ENCODE assay signal across 17 cellular contexts in genomic region chr1:39151267-39151666, GRCh38.
"Had no signal": no experiment of that assay in that cellular context is flagged by ENCODE, and none has a peak within 500 bp of the region (broad histone marks: within the 10 kb centered on the region; RNA-seq: fewer than 3 reads in every experiment).

No MANE protein-coding gene starts in this region.

- H3K27ac ChIP-seq: esophagus squamous epithelium, suprapubic skin had no signal

- DNase-seq: activated CD4-positive, alpha-beta T cell treated with anti-CD3 and anti-CD28 coated beads, Interleukin-2, amount 50 U/mL, for 1 hour; activated naive CD4-positive, alpha-beta T cell treated with anti-CD3 and anti-CD28 coated beads, Interleukin-2, amount 50 U/mL, for 16 hours; activated T-cell treated with anti-CD3 and anti-CD28 coated beads for 4 hours; amygdala; cerebellar nuclear complex; esophagus squamous epithelium; foreskin fibroblast; immature natural killer cell; left cardiac atrium; mesenchymal stem cell; sigmoid colon; stimulated activated CD4-positive, alpha-beta T cell treated with anti-CD3 and anti-CD28 coated beads, Interleukin-12 subunit alpha, Interleukin-12 subunit beta, amount 100 ng/mL, for 4 hours; stimulated activated naive CD4-positive, alpha-beta T cell had no signal

- H3K27me3 Mint-ChIP-seq: activated T-helper 17 cell treated with anti-CD3 and anti-CD28 coated beads, Interleukin-2, amount 50 U/mL, for 72 hours had no signal

- H3K9me3 ChIP-seq: esophagus squamous epithelium, sigmoid colon, suprapubic skin had no signal

- H3K4me3 Mint-ChIP-seq: activated T-helper 17 cell treated with anti-CD3 and anti-CD28 coated beads, Interleukin-2, amount 50 U/mL, for 72 hours; immature natural killer cell; natural killer cell treated with Interleukin-12 subunit alpha and Interleukin-12 subunit beta and Interleukin-15 and Interleukin-18, amount 100 ng/mL, for 72 hours; T-helper 1 cell treated with Interleukin-12 subunit alpha and Interleukin-12 subunit beta and Interleukin-4 antibody, amounts not matched to agents 30 μg/mL and 1 μg/mL, for 36 hours had no signal

- ATAC-seq: activated T-helper 17 cell treated with anti-CD3 and anti-CD28 coated beads, Interleukin-2, amount 50 U/mL, for 72 hours; left cardiac atrium; natural killer cell treated with Interleukin-12 subunit alpha and Interleukin-12 subunit beta and Interleukin-15 and Interleukin-18, amount 100 ng/mL, for 72 hours had no signal

- H3K36me3 ChIP-seq: esophagus squamous epithelium, sigmoid colon, suprapubic skin had no signal

- H3K9me3 Mint-ChIP-seq: activated T-helper 17 cell treated with anti-CD3 and anti-CD28 coated beads, Interleukin-2, amount 50 U/mL, for 72 hours; immature natural killer cell; natural killer cell treated with Interleukin-12 subunit alpha and Interleukin-12 subunit beta and Interleukin-15 and Interleukin-18, amount 100 ng/mL, for 72 hours; T-helper 1 cell treated with Interleukin-12 subunit alpha and Interleukin-12 subunit beta and Interleukin-4 antibody, amounts not matched to agents 30 μg/mL and 1 μg/mL, for 36 hours had no signal

- H3K27ac Mint-ChIP-seq: activated T-helper 17 cell treated with anti-CD3 and anti-CD28 coated beads, Interleukin-2, amount 50 U/mL, for 72 hours; immature natural killer cell; natural killer cell treated with Interleukin-12 subunit alpha and Interleukin-12 subunit beta and Interleukin-15 and Interleukin-18, amount 100 ng/mL, for 72 hours; T-helper 1 cell treated with Interleukin-12 subunit alpha and Interleukin-12 subunit beta and Interleukin-4 antibody, amounts not matched to agents 30 μg/mL and 1 μg/mL, for 36 hours had no signal

- H3K36me3 Mint-ChIP-seq: immature natural killer cell; natural killer cell treated with Interleukin-12 subunit alpha and Interleukin-12 subunit beta and Interleukin-15 and Interleukin-18, amount 100 ng/mL, for 72 hours had no signal

- H3K27me3 ChIP-seq: esophagus squamous epithelium, sigmoid colon, suprapubic skin had no signal

- H3K4me3 ChIP-seq: esophagus squamous epithelium, sigmoid colon, suprapubic skin had no signal
